ENCODE assay signal across 8 cellular contexts in the genomic region with DNA sequence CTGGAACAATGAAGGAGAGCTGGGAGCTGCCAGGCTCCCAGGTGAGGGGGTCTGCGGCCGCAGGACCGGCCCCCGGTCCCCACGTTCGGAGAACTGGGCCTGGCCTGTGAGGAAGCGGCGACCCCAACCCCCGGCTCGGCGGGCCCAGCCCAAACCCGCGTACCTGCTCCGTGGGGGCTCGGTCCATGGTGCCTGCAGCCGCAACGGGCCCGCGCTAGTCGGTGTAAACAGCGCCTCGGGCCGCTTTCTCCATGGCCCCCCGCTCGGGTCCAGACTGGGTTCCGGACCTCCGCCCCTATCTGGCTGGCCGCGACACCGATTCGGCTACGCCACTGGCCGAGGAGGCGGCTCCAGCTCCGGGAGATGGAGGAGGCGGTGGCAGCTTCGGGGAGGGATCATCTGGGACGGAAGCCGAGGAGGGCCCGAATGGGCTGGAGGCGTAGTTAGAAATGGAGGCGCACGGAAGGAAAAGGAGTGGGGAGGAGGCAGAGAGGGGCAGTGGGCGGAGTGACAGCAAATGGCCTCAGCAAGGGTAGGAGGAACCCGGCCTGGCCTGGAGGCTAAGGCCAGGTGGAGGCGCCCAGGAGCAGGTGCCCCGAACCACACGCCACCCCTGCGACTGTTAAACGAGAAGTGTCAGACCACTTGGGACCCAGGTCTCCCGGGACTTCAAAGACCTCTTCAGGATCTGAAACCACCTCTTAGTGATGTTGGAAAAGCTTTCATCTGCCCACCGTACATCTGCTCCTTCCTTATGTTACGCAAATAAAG. TPM values are rescaled to one million over a fixed set of nuclear protein-coding genes. Genes with fewer than 3 reads are reported as not detected.
DNase-seq lines count a peak whose midpoint lies in the region; ATAC-seq and TF ChIP-seq lines count a peak whose summit lies in the region.

A gene with protein sequence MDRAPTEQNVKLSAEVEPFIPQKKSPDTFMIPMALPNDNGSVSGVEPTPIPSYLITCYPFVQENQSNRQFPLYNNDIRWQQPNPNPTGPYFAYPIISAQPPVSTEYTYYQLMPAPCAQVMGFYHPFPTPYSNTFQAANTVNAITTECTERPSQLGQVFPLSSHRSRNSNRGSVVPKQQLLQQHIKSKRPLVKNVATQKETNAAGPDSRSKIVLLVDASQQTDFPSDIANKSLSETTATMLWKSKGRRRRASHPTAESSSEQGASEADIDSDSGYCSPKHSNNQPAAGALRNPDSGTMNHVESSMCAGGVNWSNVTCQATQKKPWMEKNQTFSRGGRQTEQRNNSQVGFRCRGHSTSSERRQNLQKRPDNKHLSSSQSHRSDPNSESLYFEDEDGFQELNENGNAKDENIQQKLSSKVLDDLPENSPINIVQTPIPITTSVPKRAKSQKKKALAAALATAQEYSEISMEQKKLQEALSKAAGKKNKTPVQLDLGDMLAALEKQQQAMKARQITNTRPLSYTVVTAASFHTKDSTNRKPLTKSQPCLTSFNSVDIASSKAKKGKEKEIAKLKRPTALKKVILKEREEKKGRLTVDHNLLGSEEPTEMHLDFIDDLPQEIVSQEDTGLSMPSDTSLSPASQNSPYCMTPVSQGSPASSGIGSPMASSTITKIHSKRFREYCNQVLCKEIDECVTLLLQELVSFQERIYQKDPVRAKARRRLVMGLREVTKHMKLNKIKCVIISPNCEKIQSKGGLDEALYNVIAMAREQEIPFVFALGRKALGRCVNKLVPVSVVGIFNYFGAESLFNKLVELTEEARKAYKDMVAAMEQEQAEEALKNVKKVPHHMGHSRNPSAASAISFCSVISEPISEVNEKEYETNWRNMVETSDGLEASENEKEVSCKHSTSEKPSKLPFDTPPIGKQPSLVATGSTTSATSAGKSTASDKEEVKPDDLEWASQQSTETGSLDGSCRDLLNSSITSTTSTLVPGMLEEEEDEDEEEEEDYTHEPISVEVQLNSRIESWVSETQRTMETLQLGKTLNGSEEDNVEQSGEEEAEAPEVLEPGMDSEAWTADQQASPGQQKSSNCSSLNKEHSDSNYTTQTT (minus strand): TSS at position 334 of the 771 bp plus-strand sequence. CDS start 147 bp downstream, at position 187.

- peak within 1 kb of the TSS; percentile 87 for H3K4me2 ChIP-seq in osteoblast (ENCODE audit: insufficient read depth, low read length)

- H3K27ac Mint-ChIP-seq in activated naive CD4-positive, alpha-beta T cell treated with anti-CD3 and anti-CD28 coated beads, Interleukin-2, amount 50 U/mL, for 72 hours = peak within 1 kb of the TSS; percentile 93

- ATAC-seq in HG02571 (IDR thresholded peaks at IDR 0.05; ENCODE audit: unreplicated experiment) (peak; percentile 95), SK-N-SH treated with all-trans-retinoic acid at 6 μM for 48 hours (peak; percentile 94), thoracic aorta (ENCODE audit: insufficient number of reproducible peaks, low FRiP score, low read depth) (peak; percentile 96)
- ATAC-seq in activated naive CD4-positive, alpha-beta T cell treated with anti-CD3 and anti-CD28 coated beads, Interleukin-2, amount 50 U/mL, for 72 hours = peak; percentile 93 to 95

- H3K79me2 ChIP-seq in osteoblast (ENCODE audit: insufficient read depth, low read length) = peaks cover 49% of the 10 kb centered on the region

- DNase-seq in GM10266 (ENCODE audit: extremely low spot score) = peak; percentile 91
- peak; percentile 96 for DNase-seq in NB4 (ENCODE audit: low read depth)
- DNase-seq in activated naive CD4-positive, alpha-beta T cell treated with anti-CD3 and anti-CD28 coated beads, Interleukin-2, amount 50 U/mL, for 72 hours (ENCODE audit: low spot score in 2 of 2) = peak; percentile 83
- DNase-seq in glomerular visceral epithelial cell (ENCODE audit: extremely low spot score) = peak; percentile 94
- DNase-seq in osteoblast (ENCODE audit: insufficient read length, low spot score, missing footprints) = peak; percentile 94
- peak; percentile 87 for DNase-seq in thoracic aorta (ENCODE audit: low spot score)

- TF ChIP-seq CTCF in GM10266 (IDR thresholded peaks at IDR 0.05; ENCODE audit: control insufficient read depth, insufficient read depth, low read depth, missing control alignments) = peak; percentile 70
- peak; percentile 38 for TF ChIP-seq CTCF in NB4 (IDR thresholded peaks at IDR 0.05; ENCODE audit: low read depth, low read length)
- peak; percentile 24 for TF ChIP-seq CTCF in osteoblast (IDR thresholded peaks at IDR 0.05; ENCODE audit: extremely low read depth, low read depth, low read length)
- TF ChIP-seq CTCF in thoracic aorta (IDR thresholded peaks at IDR 0.05) = no peak

- H3K4me1 ChIP-seq in osteoblast (ENCODE audit: insufficient read depth, low read length) (peaks cover 15% of the 10 kb centered on the region), thoracic aorta (ENCODE audit: control insufficient read depth in 1 of 2, low read depth in 2 of 2) (peaks cover 16 to 26% of the 10 kb centered on the region in 2 donors)

- H4K20me1 ChIP-seq in osteoblast (ENCODE audit: insufficient read depth, low read length) = peaks cover 15% of the 10 kb centered on the region

- H3K27me3 ChIP-seq in osteoblast (ENCODE audit: insufficient read depth, low read length) (no peaks in the 10 kb centered on the region), thoracic aorta (replicated peaks; ENCODE audit: insufficient read depth) (no peaks in the 10 kb centered on the region)

- peak within 1 kb of the TSS; percentile 78 for H3K4me3 ChIP-seq in NB4 (ENCODE audit: low read depth, low read length)
- peak within 1 kb of the TSS; percentile 93 for H3K4me3 ChIP-seq in osteoblast (ENCODE audit: insufficient read depth, low read length)
- peak within 1 kb of the TSS; percentile 100 for H3K4me3 ChIP-seq in thoracic aorta

- H3K9me3 ChIP-seq in osteoblast (ENCODE audit: low read depth, low read length) = peaks cover under 1% of the 10 kb centered on the region
- no peaks in the 10 kb centered on the region for H3K9me3 ChIP-seq in thoracic aorta

- no peaks in the 10 kb centered on the region for H3K9me3 Mint-ChIP-seq in activated naive CD4-positive, alpha-beta T cell treated with anti-CD3 and anti-CD28 coated beads, Interleukin-2, amount 50 U/mL, for 72 hours

- H2AFZ ChIP-seq in osteoblast (ENCODE audit: low read length) = peak within 1 kb of the TSS; percentile 93

- H3K27ac ChIP-seq in osteoblast (ENCODE audit: low read depth, low read length) = peak within 1 kb of the TSS; percentile 83
- H3K27ac ChIP-seq in thoracic aorta = peak within 1 kb of the TSS; percentile 66 to 90

- peaks cover 16 to 18% of the 10 kb centered on the region in 2 donors for H3K36me3 Mint-ChIP-seq in activated naive CD4-positive, alpha-beta T cell treated with anti-CD3 and anti-CD28 coated beads, Interleukin-2, amount 50 U/mL, for 72 hours

- H3K36me3 ChIP-seq in osteoblast (ENCODE audit: insufficient read depth, low read length) (peaks cover 3% of the 10 kb centered on the region), thoracic aorta (no peaks in the 10 kb centered on the region)

- TF ChIP-seq POLR2A in NB4 (IDR thresholded peaks at IDR 0.05; ENCODE audit: extremely low read depth, insufficient read length) = peak; percentile 60

TF ChIP-seq in SK-N-SH treated with all-trans-retinoic acid at 6 μM for 48 hours, 23 proteins besides CTCF, POLR2A, EP300 and RAD21:
- TF ChIP-seq TCF4 (CRISPR knock-in tag; IDR thresholded peaks at IDR 0.05; ENCODE audit: borderline replicate concordance) (peak; percentile 56; the same call in 1 of the 2 replicates), ZFP30 (CRISPR knock-in tag; IDR thresholded peaks at IDR 0.05) (no peak)
- TF ChIP-seq, protein P1, sequence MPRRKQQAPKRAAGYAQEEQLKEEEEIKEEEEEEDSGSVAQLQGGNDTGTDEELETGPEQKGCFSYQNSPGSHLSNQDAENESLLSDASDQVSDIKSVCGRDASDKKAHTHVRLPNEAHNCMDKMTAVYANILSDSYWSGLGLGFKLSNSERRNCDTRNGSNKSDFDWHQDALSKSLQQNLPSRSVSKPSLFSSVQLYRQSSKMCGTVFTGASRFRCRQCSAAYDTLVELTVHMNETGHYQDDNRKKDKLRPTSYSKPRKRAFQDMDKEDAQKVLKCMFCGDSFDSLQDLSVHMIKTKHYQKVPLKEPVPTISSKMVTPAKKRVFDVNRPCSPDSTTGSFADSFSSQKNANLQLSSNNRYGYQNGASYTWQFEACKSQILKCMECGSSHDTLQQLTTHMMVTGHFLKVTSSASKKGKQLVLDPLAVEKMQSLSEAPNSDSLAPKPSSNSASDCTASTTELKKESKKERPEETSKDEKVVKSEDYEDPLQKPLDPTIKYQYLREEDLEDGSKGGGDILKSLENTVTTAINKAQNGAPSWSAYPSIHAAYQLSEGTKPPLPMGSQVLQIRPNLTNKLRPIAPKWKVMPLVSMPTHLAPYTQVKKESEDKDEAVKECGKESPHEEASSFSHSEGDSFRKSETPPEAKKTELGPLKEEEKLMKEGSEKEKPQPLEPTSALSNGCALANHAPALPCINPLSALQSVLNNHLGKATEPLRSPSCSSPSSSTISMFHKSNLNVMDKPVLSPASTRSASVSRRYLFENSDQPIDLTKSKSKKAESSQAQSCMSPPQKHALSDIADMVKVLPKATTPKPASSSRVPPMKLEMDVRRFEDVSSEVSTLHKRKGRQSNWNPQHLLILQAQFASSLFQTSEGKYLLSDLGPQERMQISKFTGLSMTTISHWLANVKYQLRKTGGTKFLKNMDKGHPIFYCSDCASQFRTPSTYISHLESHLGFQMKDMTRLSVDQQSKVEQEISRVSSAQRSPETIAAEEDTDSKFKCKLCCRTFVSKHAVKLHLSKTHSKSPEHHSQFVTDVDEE (CRISPR knock-in tag; IDR thresholded peaks at IDR 0.05) = peak; percentile 26; the same call in 1 of the 2 replicates

RNA-seq across cellular contexts. Expression of the gene that starts here (rescaled TPM):
- total RNA-seq in activated naive CD4-positive, alpha-beta T cell treated with anti-CD3 and anti-CD28 coated beads, Interleukin-2, amount 50 U/mL, for 72 hours = 10 to 100 TPM; 28.6 to 29.4 TPM
- 42.3 and 52.7 TPM in 2 replicates for total RNA-seq in osteoblast
- 10 to 100 TPM; 34.9 to 55.2 TPM for total RNA-seq in thoracic aorta

Comparison
In these comparisons a context has a peak if more than half of its experiments do, and no peak if none do; other contexts are left out.
1. Peak in every context shown above with its lines: DNase-seq, ATAC-seq, H3K4me3 ChIP-seq and H3K27ac ChIP-seq.